ENCODE assay signal across 19 cellular contexts in the genomic region with DNA sequence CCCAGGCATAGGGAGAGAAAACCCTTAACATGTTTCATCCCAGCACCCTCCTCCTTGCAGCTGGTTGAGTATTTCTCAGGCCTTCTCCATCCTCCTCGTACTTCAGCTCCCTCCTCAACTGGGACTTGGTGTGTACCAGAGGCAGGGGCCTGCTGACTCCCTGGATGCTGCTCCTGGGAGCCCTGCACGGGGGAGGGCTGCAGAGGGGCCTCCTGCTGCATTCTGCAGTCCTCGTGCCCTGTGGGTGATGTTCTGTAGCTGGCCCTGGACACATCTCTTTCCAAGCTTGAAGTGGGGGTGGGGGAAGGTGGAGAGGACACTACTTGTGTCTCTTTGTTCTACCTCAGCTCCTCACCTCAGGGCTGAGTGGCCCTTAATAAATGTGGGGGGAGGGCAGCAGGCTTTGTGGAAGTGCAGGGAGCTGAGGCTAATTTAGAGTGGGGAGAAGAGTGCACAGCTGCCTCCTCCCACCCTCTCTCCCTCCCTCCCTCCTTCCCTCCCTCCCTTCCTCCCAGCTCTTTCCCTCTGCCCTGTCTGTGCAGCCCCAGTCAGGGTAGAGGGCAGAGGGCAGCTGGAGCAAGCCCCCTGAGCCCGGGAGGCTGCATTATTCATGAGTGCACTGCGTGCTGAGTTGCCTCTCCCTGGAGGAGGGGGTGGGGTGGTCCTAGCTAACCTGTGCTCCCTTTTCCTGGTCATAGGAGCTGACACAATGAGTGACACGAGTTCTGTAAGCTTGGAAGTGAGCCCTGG. TPM values are rescaled to one million over a fixed set of nuclear protein-coding genes. Genes with fewer than 3 reads are reported as not detected.
DNase-seq lines count a peak whose midpoint lies in the region; ATAC-seq and TF ChIP-seq lines count a peak whose summit lies in the region.
"Had no signal": no experiment of that assay in that cellular context is flagged by ENCODE, and none has a peak within 500 bp of the region (broad histone marks: within the 10 kb centered on the region; RNA-seq: fewer than 3 reads in every experiment).

No MANE protein-coding gene starts in this region.

- TF ChIP-seq CTCF in chondrocyte (IDR thresholded peaks at IDR 0.05) (no peak), neural crest cell (conservative IDR thresholded peaks at IDR 0.05) (no peak)

- H3K27ac Mint-ChIP-seq in chondrocyte (ENCODE audit: unreplicated experiment) = no peak overlapping the region
- no peak overlapping the region for H3K27ac Mint-ChIP-seq in neural crest cell (ENCODE audit: unreplicated experiment)
- H3K27ac Mint-ChIP-seq: IgD-negative memory B cell; T-helper 1 cell treated with Interleukin-12 subunit alpha and Interleukin-12 subunit beta and Interleukin-4 antibody, amounts not matched to agents 30 μg/mL and 1 μg/mL, for 36 hours had no signal

- DNase-seq in ELF-1 (ENCODE audit: low read depth, low spot score) = peak; percentile 48
- DNase-seq in NCI-H1105 treated with DMSO at 0.1 percent for 48 hours (lab: John Stamatoyannopoulos, UW) = peak; percentile 54
- DNase-seq in chondrocyte (ENCODE audit: low spot score) = peak; percentile 81
- peak; percentile 48 for DNase-seq in neural crest cell (ENCODE audit: low read depth, low spot score)
- no peak for DNase-seq in islet precursor cell
- no peak for DNase-seq in NOMO-1 treated with dmso at 0.1 percent for 144 hours (lab: John Stamatoyannopoulos, UW; ENCODE audit: unreplicated experiment)
- no peak for DNase-seq in left lobe of liver (ENCODE audit: low spot score)
- DNase-seq: Caco-2; central memory CD4-positive, alpha-beta T cell; hippocampal formation; left lung; NCI-H446 treated with DMSO at 0.1 percent for 48 hours; SIG-M5; WERI-Rb-1 had no signal

- H3K27me3 Mint-ChIP-seq in chondrocyte (ENCODE audit: low read depth) = peaks cover 4% of the 10 kb centered on the region
- peaks cover 11% of the 10 kb centered on the region for H3K27me3 Mint-ChIP-seq in neural crest cell (ENCODE audit: low read depth)
- H3K27me3 Mint-ChIP-seq: IgD-negative memory B cell had no signal

- H3K9me3 Mint-ChIP-seq in chondrocyte (ENCODE audit: low read depth) = no peaks in the 10 kb centered on the region
- no peaks in the 10 kb centered on the region for H3K9me3 Mint-ChIP-seq in neural crest cell
- H3K9me3 Mint-ChIP-seq: activated T-helper 1 cell treated with anti-CD3 and anti-CD28 coated beads, Interleukin-12 subunit alpha, Interleukin-12 subunit beta, Interleukin-2, Interleukin-4 antibody, amounts not matched to agents 30 ng/mL and 10 ng/mL and 1 ng/mL, durations not matched to agents 14 hours and 24 hours and 36 hours; IgD-negative memory B cell; T-helper 1 cell treated with Interleukin-12 subunit alpha and Interleukin-12 subunit beta and Interleukin-4 antibody, amounts not matched to agents 30 μg/mL and 1 μg/mL, for 36 hours had no signal

- H3K4me1 Mint-ChIP-seq in chondrocyte (ENCODE audit: low read depth) (peaks cover 8% of the 10 kb centered on the region), neural crest cell (peaks cover 35% of the 10 kb centered on the region)

- H3K36me3 Mint-ChIP-seq in chondrocyte (ENCODE audit: low read depth) (peaks cover 10% of the 10 kb centered on the region), neural crest cell (ENCODE audit: low read depth) (no peaks in the 10 kb centered on the region)
- H3K36me3 Mint-ChIP-seq: IgD-negative memory B cell had no signal

- no peak for ATAC-seq in left lobe of liver
- ATAC-seq: left lung, pancreas had no signal

- no peak overlapping the region for H3K4me3 Mint-ChIP-seq in chondrocyte (ENCODE audit: unreplicated experiment)
- H3K4me3 Mint-ChIP-seq in neural crest cell = no peak overlapping the region
- H3K4me3 Mint-ChIP-seq: activated T-helper 1 cell treated with anti-CD3 and anti-CD28 coated beads, Interleukin-12 subunit alpha, Interleukin-12 subunit beta, Interleukin-2, Interleukin-4 antibody, amounts not matched to agents 30 ng/mL and 10 ng/mL and 1 ng/mL, durations not matched to agents 14 hours and 24 hours and 36 hours; IgD-negative memory B cell; T-helper 1 cell treated with Interleukin-12 subunit alpha and Interleukin-12 subunit beta and Interleukin-4 antibody, amounts not matched to agents 30 μg/mL and 1 μg/mL, for 36 hours had no signal

RNA-seq across cellular contexts. Expression of a gene that starts 3.7 kb away (rescaled TPM):
- 0.10 TPM in 2 of 3 replicates, not detected in the other for total RNA-seq in chondrocyte
- total RNA-seq in neural crest cell = 6.6 and 8.3 TPM in 2 replicates
- 0.05 TPM for total RNA-seq in left lobe of liver
- total RNA-seq: G401 had no signal

RNA-seq across cellular contexts. Expression of a gene that starts 32.1 kb away (rescaled TPM):
- total RNA-seq in chondrocyte (43.0 to 45.0 TPM (median 45.0 TPM) in 3 replicates), neural crest cell (20.8 and 23.2 TPM in 2 replicates), left lobe of liver (39.2 TPM)

Comparison
In these comparisons a context has a peak if more than half of its experiments do, and no peak if none do; other contexts are left out.
1. DNase-seq: peak in ELF-1 (single experiment), NCI-H1105 treated with DMSO at 0.1 percent for 48 hours (single experiment), chondrocyte (single experiment) and neural crest cell (single experiment); none in islet precursor cell (single experiment), NOMO-1 treated with dmso at 0.1 percent for 144 hours (single experiment) and left lobe of liver (single experiment).